ENCODE assay signal across 28 cellular contexts in the genomic region with DNA sequence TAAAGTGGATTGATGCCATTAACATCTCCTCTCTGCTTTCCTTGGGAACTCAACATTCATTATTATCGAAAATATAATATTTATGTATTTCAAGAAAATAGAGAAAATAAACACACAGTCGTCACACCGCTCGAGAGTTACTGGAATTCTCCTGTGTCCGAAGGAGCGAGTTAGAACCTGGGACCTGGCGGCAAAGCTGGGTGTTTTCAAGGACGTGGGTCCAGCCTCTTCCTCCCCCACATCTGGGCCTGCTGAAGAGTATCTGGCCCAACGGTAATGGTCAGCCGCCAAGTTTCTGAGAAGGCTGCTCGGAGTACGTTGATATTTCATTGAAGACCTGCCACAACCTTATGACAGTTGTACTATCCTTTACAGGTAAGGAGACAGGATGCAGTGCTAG. TPM values are rescaled to one million over a fixed set of nuclear protein-coding genes. Genes with fewer than 3 reads are reported as not detected.
"Had no signal": no experiment of that assay in that cellular context is flagged by ENCODE, and none has a peak within 500 bp of the region (broad histone marks: within the 10 kb centered on the region; RNA-seq: fewer than 3 reads in every experiment).

No MANE protein-coding gene starts in this region.

- H3K9me3 ChIP-seq: stomach, suprapubic skin, testis, thoracic aorta, thyroid gland, tibial artery, transverse colon, upper lobe of left lung, upper lobe of right lung, uterus, vagina had no signal

- H3K4me3 ChIP-seq: stomach, suprapubic skin, testis, thoracic aorta, thyroid gland, tibial artery, tibial nerve, transverse colon, upper lobe of left lung, upper lobe of right lung, uterus, vagina had no signal

- H3K27me3 Mint-ChIP-seq: stimulated activated memory B cell treated with anti-CD40 and anti-IgM and Interleukin-4, amounts not matched to agents 10 μg/mL and 1 μg/mL and 100 μg/mL, for 72 hours; stimulated activated naive CD8-positive, alpha-beta T cell treated with anti-CD3 and anti-CD28 coated beads, Interleukin-15, Interleukin-2, amounts not matched to agents 100 ng/mL and 50 ng/mL, for 24 hours had no signal

- H3K4me1 Mint-ChIP-seq: stimulated activated effector memory CD8-positive, alpha-beta T cell treated with anti-CD3 and anti-CD28 coated beads, Interleukin-12 subunit alpha, Interleukin-12 subunit beta, amount 100 ng/mL, for 72 hours; stimulated activated memory B cell treated with anti-CD40 and anti-IgM and Interleukin-4, amounts not matched to agents 10 μg/mL and 1 μg/mL and 100 μg/mL, for 72 hours; stimulated activated naive B cell treated with anti-CD40 and anti-IgM and Interleukin-4, amounts not matched to agents 10 μg/mL and 1 μg/mL and 100 μg/mL, for 72 hours; stimulated activated naive CD8-positive, alpha-beta T cell treated with anti-CD3 and anti-CD28 coated beads, Interleukin-15, amount 100 ng/mL, for 72 hours had no signal

- DNase-seq: stimulated activated CD4-positive, alpha-beta T cell treated with anti-CD3 and anti-CD28 coated beads, Interleukin-2, amount 100 ng/mL, for 48 hours; stimulated activated CD4-positive, alpha-beta T cell treated with anti-CD3 and anti-CD28 coated beads, Interleukin-4, amount 100 ng/mL, for 1 hour; stimulated activated CD4-positive, alpha-beta T cell treated with anti-CD3 and anti-CD28 coated beads, Interleukin-4, amount 100 ng/mL, for 24 hours; stimulated activated CD4-positive, alpha-beta T cell treated with anti-CD3 and anti-CD28 coated beads, Interleukin-4, amount 100 ng/mL, for 4 hours; stimulated activated CD8-positive, alpha-beta memory T cell treated with anti-CD3 and anti-CD28 coated beads, Interleukin-4, amount 100 ng/mL, for 48 hours; stimulated activated naive B cell treated with anti-CD40 and anti-IgM and Interleukin-4, amounts not matched to agents 10 μg/mL and 1 μg/mL and 100 μg/mL, for 72 hours; stimulated activated naive CD4-positive, alpha-beta T cell; stimulated activated naive CD4-positive, alpha-beta T cell treated with Interleukin-2 at 50 U/mL for 16 hours; stimulated activated naive CD8-positive, alpha-beta T cell treated with anti-CD3 and anti-CD28 coated beads, Interleukin-15, amount 100 ng/mL, for 72 hours; stimulated activated naive CD8-positive, alpha-beta T cell treated with anti-CD3 and anti-CD28 coated beads, Interleukin-15, Interleukin-2, amounts not matched to agents 100 U/mL and 50 U/mL, for 24 hours; stomach; substantia nigra; testis; thyroid gland; tibial artery; transverse colon; trophoblast cell; upper lobe of left lung; upper lobe of right lung; uterus had no signal

- H3K36me3 Mint-ChIP-seq: stimulated activated effector memory CD8-positive, alpha-beta T cell treated with anti-CD3 and anti-CD28 coated beads, Interleukin-12 subunit alpha, Interleukin-12 subunit beta, amount 100 ng/mL, for 72 hours; stimulated activated memory B cell treated with anti-CD40 and anti-IgM and Interleukin-4, amounts not matched to agents 10 μg/mL and 1 μg/mL and 100 μg/mL, for 72 hours; stimulated activated naive B cell treated with anti-CD40 and anti-IgM and Interleukin-4, amounts not matched to agents 10 μg/mL and 1 μg/mL and 100 μg/mL, for 72 hours; type B pancreatic cell had no signal

- H3K27ac ChIP-seq: stomach, suprapubic skin, testis, thoracic aorta, thyroid gland, tibial artery, tibial nerve, transverse colon, upper lobe of left lung, upper lobe of right lung, uterus, vagina had no signal

- H3K27ac Mint-ChIP-seq: stimulated activated effector memory CD8-positive, alpha-beta T cell treated with anti-CD3 and anti-CD28 coated beads, Interleukin-12 subunit alpha, Interleukin-12 subunit beta, amount 100 ng/mL, for 72 hours; stimulated activated memory B cell treated with anti-CD40 and anti-IgM and Interleukin-4, amounts not matched to agents 10 μg/mL and 1 μg/mL and 100 μg/mL, for 72 hours; stimulated activated naive B cell treated with anti-CD40 and anti-IgM and Interleukin-4, amounts not matched to agents 10 μg/mL and 1 μg/mL and 100 μg/mL, for 72 hours; stimulated activated naive CD8-positive, alpha-beta T cell treated with anti-CD3 and anti-CD28 coated beads, Interleukin-15, amount 100 ng/mL, for 72 hours; stimulated activated naive CD8-positive, alpha-beta T cell treated with anti-CD3 and anti-CD28 coated beads, Interleukin-15, Interleukin-2, amounts not matched to agents 100 ng/mL and 50 ng/mL, for 24 hours; type B pancreatic cell had no signal

- H3K36me3 ChIP-seq: stomach, suprapubic skin, thoracic aorta, thyroid gland, tibial artery, tibial nerve, transverse colon, upper lobe of left lung, upper lobe of right lung, uterus, vagina had no signal

- H3K4me3 Mint-ChIP-seq: stimulated activated effector memory CD8-positive, alpha-beta T cell treated with anti-CD3 and anti-CD28 coated beads, Interleukin-12 subunit alpha, Interleukin-12 subunit beta, amount 100 ng/mL, for 72 hours; stimulated activated memory B cell treated with anti-CD40 and anti-IgM and Interleukin-4, amounts not matched to agents 10 μg/mL and 1 μg/mL and 100 μg/mL, for 72 hours; stimulated activated naive B cell treated with anti-CD40 and anti-IgM and Interleukin-4, amounts not matched to agents 10 μg/mL and 1 μg/mL and 100 μg/mL, for 72 hours; stimulated activated naive CD8-positive, alpha-beta T cell treated with anti-CD3 and anti-CD28 coated beads, Interleukin-15, amount 100 ng/mL, for 72 hours; stimulated activated naive CD8-positive, alpha-beta T cell treated with anti-CD3 and anti-CD28 coated beads, Interleukin-15, Interleukin-2, amounts not matched to agents 100 ng/mL and 50 ng/mL, for 24 hours; type B pancreatic cell had no signal

- H3K27me3 ChIP-seq: suprapubic skin, testis, thyroid gland, tibial nerve, transverse colon, upper lobe of left lung, upper lobe of right lung, uterus, vagina had no signal

- ATAC-seq: stimulated activated effector memory CD8-positive, alpha-beta T cell treated with anti-CD3 and anti-CD28 coated beads, Interleukin-12 subunit alpha, Interleukin-12 subunit beta, amount 100 ng/mL, for 72 hours; stimulated activated memory B cell treated with anti-CD40 and anti-IgM and Interleukin-4, amounts not matched to agents 10 μg/mL and 1 μg/mL and 100 μg/mL, for 72 hours; stimulated activated naive B cell treated with anti-CD40 and anti-IgM and Interleukin-4, amounts not matched to agents 10 μg/mL and 1 μg/mL and 100 μg/mL, for 72 hours; stimulated activated naive CD8-positive, alpha-beta T cell treated with anti-CD3 and anti-CD28 coated beads, Interleukin-15, amount 100 ng/mL, for 72 hours; stimulated activated naive CD8-positive, alpha-beta T cell treated with anti-CD3 and anti-CD28 coated beads, Interleukin-15, Interleukin-2, amounts not matched to agents 100 U/mL and 50 U/mL, for 24 hours; upper lobe of right lung had no signal

- H3K4me1 ChIP-seq: stomach, suprapubic skin, testis, thyroid gland, tibial artery, tibial nerve, transverse colon, upper lobe of left lung, upper lobe of right lung, uterus, vagina had no signal

- H3K9me3 Mint-ChIP-seq: stimulated activated naive CD8-positive, alpha-beta T cell treated with anti-CD3 and anti-CD28 coated beads, Interleukin-15, Interleukin-2, amounts not matched to agents 100 ng/mL and 50 ng/mL, for 24 hours; type B pancreatic cell had no signal

RNA-seq across cellular contexts. Expression of gene IRX2, which starts 47.9 kb away (rescaled TPM):
- total RNA-seq: tibial nerve, transverse colon had no signal
